Comparison of ENCODE assay signal across 8 cellular contexts in the genomic region with DNA sequence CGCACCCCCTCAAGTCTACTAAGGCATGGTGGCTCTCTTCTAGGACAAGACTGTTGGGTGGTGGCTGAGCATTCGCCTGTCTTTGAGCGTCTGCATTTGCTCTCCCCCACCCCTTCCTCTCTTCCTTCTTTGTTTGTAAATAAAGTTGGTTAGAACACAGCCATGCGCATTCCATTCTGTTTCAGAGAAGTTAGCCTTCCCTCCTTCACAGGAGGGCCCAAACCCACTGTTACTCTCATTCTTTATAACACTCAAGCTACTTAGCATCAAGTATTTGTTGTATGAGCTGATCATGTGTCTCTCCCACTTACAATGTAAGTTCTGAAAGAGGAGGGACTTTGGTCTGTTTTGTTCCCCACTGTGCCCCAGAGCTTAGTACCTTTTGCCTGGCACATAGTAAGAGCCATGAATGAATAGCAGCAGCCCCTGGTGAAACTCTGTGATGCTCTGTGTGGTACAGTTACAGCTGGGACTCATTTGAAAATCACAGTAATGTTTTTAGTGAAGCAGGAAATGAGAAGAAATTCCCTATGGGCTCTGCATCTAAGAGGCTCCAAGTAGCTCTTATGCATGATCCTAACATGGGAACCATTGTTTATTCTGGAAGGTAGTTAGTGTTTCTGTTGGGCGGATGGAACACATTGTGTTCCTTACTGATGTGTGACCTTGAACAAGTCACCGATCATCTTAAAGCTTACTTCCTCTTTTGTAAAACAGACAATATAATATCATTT. TPM values are rescaled to one million over a fixed set of nuclear protein-coding genes. Genes with fewer than 3 reads are reported as not detected.
DNase-seq lines count a peak whose midpoint lies in the region; ATAC-seq and TF ChIP-seq lines count a peak whose summit lies in the region.

No MANE protein-coding gene starts in this region.

- no peaks in the 10 kb centered on the region for H3K9me3 ChIP-seq in spleen

- no peak for DNase-seq in stimulated activated naive CD8-positive, alpha-beta T cell treated with anti-CD3 and anti-CD28 coated beads, Interleukin-15, Interleukin-2, amounts not matched to agents 100 U/mL and 50 U/mL, for 24 hours
- DNase-seq in coronary artery (ENCODE audit: low spot score) (no peak), spleen (no peak), activated gamma-delta T cell (lab: John Stamatoyannopoulos, UW) (no peak), HPDE6-E6E7 (ENCODE audit: extremely low spot score) (no peak), SHP77 (lab: John Stamatoyannopoulos, UW) (no peak)

- no peak for TF ChIP-seq POLR2A in spleen (IDR thresholded peaks at IDR 0.05)

- H3K4me1 Mint-ChIP-seq in stimulated activated naive CD8-positive, alpha-beta T cell treated with anti-CD3 and anti-CD28 coated beads, Interleukin-15, Interleukin-2, amounts not matched to agents 100 ng/mL and 50 ng/mL, for 24 hours (ENCODE audit: low read depth) = peaks cover 79% of the 10 kb centered on the region

- no peaks in the 10 kb centered on the region for H3K9me3 Mint-ChIP-seq in stimulated activated naive CD8-positive, alpha-beta T cell treated with anti-CD3 and anti-CD28 coated beads, Interleukin-15, Interleukin-2, amounts not matched to agents 100 ng/mL and 50 ng/mL, for 24 hours

- H3K27me3 Mint-ChIP-seq in stimulated activated naive CD8-positive, alpha-beta T cell treated with anti-CD3 and anti-CD28 coated beads, Interleukin-15, Interleukin-2, amounts not matched to agents 100 ng/mL and 50 ng/mL, for 24 hours = no peaks in the 10 kb centered on the region

- TF ChIP-seq CTCF in coronary artery (IDR thresholded peaks at IDR 0.05) (no peak), spleen (IDR thresholded peaks at IDR 0.05 in 8 of 11, conservative IDR thresholded peaks at IDR 0.05 in 3 of 11) (no peak)

- no peak for ATAC-seq in stimulated activated naive CD8-positive, alpha-beta T cell treated with anti-CD3 and anti-CD28 coated beads, Interleukin-15, Interleukin-2, amounts not matched to agents 100 U/mL and 50 U/mL, for 24 hours
- ATAC-seq in HG03442 (IDR thresholded peaks at IDR 0.05; ENCODE audit: unreplicated experiment) = peak; percentile 57

- peak overlapping the region; percentile 32 for H3K27ac Mint-ChIP-seq in stimulated activated naive CD8-positive, alpha-beta T cell treated with anti-CD3 and anti-CD28 coated beads, Interleukin-15, Interleukin-2, amounts not matched to agents 100 ng/mL and 50 ng/mL, for 24 hours

- H3K27ac ChIP-seq in coronary artery (peak overlapping the region; percentile 1 to 56), spleen (peak overlapping the region; percentile 73 to 90 (median 81))

- peaks cover 0 to 13% (median 0%) of the 10 kb centered on the region in 6 donors for H3K36me3 ChIP-seq in spleen

- WGBS in spleen, 5 donors = 61 to 74% (median 72%) methylated on average over 6 of the region's 6 CpGs

- H3K27me3 ChIP-seq in spleen (replicated peaks in 1 of 7) = no peaks in the 10 kb centered on the region

- H3K36me3 Mint-ChIP-seq in stimulated activated naive CD8-positive, alpha-beta T cell treated with anti-CD3 and anti-CD28 coated beads, Interleukin-15, Interleukin-2, amounts not matched to agents 100 ng/mL and 50 ng/mL, for 24 hours (ENCODE audit: low read depth) = peaks cover 12% of the 10 kb centered on the region

- H3K4me3 ChIP-seq in coronary artery (no peak overlapping the region), spleen (no peak overlapping the region)

- no peak overlapping the region for H3K4me3 Mint-ChIP-seq in stimulated activated naive CD8-positive, alpha-beta T cell treated with anti-CD3 and anti-CD28 coated beads, Interleukin-15, Interleukin-2, amounts not matched to agents 100 ng/mL and 50 ng/mL, for 24 hours

- intact Hi-C loops in spleen (cut with DNase I; ENCODE audit: low total_unique reads) = no loop called here

- peaks cover 36 to 100% (median 76%) of the 10 kb centered on the region in 6 donors for H3K4me1 ChIP-seq in spleen

RNA-seq across cellular contexts. Expression of a gene that starts 7.7 kb away (rescaled TPM):
- 100 to 1,000 TPM in 4 of 7 donors, 10 to 100 TPM in 3; 81.0 to 110 (median 101) TPM for total RNA-seq in spleen
- polyA plus RNA-seq in spleen = 10 to 100 TPM; 11.2 to 17.5 (median 14.4) TPM
